In genomic region chr1:7478797-7479499, GRCh38 we compare ENCODE assay signal across 9 cellular contexts.
A peak's percentile ranks its signal among the peaks of the same experiment; 100 is the strongest.
DNase-seq lines count a peak whose midpoint lies in the region; ATAC-seq lines count a peak whose summit lies in the region.
"Had no signal": no experiment of that assay in that cellular context is flagged by ENCODE, and none has a peak within 500 bp of the region (broad histone marks: within the 10 kb centered on the region; RNA-seq: fewer than 3 reads in every experiment).

No MANE protein-coding gene starts in this region.

- H3K27me3 ChIP-seq in adipocyte (replicated peaks; ENCODE audit: control insufficient read depth, insufficient read depth, low read length) (peaks cover 18% of the 10 kb centered on the region), right cardiac atrium (ENCODE audit: control insufficient read depth, insufficient read depth) (no peaks in the 10 kb centered on the region)

- H3K9me3 ChIP-seq in adipocyte (ENCODE audit: control insufficient read depth, low read length) = no peaks in the 10 kb centered on the region
- H3K9me3 ChIP-seq in right cardiac atrium (ENCODE audit: control insufficient read depth, low read length) = no peaks in the 10 kb centered on the region

- H3K4me1 ChIP-seq in adipocyte (ENCODE audit: control insufficient read depth, insufficient read depth, low read length) (peaks cover 12% of the 10 kb centered on the region), right cardiac atrium (ENCODE audit: control insufficient read depth, insufficient read depth, low read length) (peaks cover 6% of the 10 kb centered on the region)

- H3K27ac ChIP-seq in right cardiac atrium (ENCODE audit: low read length) = no peak overlapping the region
- H3K27ac ChIP-seq: C4-2B had no signal

- intact Hi-C loops in right cardiac atrium (cut with DNase I) = no loop called here

- H3K9ac ChIP-seq in adipocyte (ENCODE audit: low read length) = no peak overlapping the region

- ATAC-seq in right cardiac atrium (peak; percentile 71 to 85), GM21717 (IDR thresholded peaks at IDR 0.05; ENCODE audit: unreplicated experiment) (no peak), GM18861 (IDR thresholded peaks at IDR 0.05; ENCODE audit: unreplicated experiment) (no peak)

- H3K4me3 ChIP-seq in adipocyte (ENCODE audit: low read length) (no peak overlapping the region), right cardiac atrium (ENCODE audit: low read length) (no peak overlapping the region)

- no peaks in the 10 kb centered on the region for H3K36me3 ChIP-seq in adipocyte (ENCODE audit: control insufficient read depth, insufficient read depth, low read length, severe bottlenecking)

- in situ Hi-C loops in G401 (cut with HindIII; ENCODE audit: low sequenced_read_pairs) = no loop called here

- DNase-seq in activated CD4-positive, alpha-beta T cell treated with anti-CD3 and anti-CD28 coated beads for 48 hours = peak; percentile 13
- DNase-seq in activated CD4-positive, alpha-beta T cell treated with anti-CD3 and anti-CD28 coated beads for 4 hours = no peak
- DNase-seq in adipocyte (ENCODE audit: low read depth) (peak; percentile 76), right cardiac atrium (peak; percentile 90 to 91 (median 90)), superior temporal gyrus (ENCODE audit: extremely low spot score) (peak; percentile 64), G401 (ENCODE audit: low spot score) (no peak)

- WGBS in right cardiac atrium = 39% methylated on average over 14 of the region's 14 CpGs

Comparison
In these comparisons a context has a peak if more than half of its experiments do, and no peak if none do; other contexts are left out.
1. DNase-seq: peak in activated CD4-positive, alpha-beta T cell treated with anti-CD3 and anti-CD28 coated beads for 48 hours (single experiment), adipocyte (single experiment), right cardiac atrium (3 of 3) and superior temporal gyrus (single experiment); none in activated CD4-positive, alpha-beta T cell treated with anti-CD3 and anti-CD28 coated beads for 4 hours (0 of 2) and G401 (single experiment).
2. ATAC-seq: peak in right cardiac atrium (2 of 2); none in GM21717 (single experiment) and GM18861 (single experiment).